In the genomic region with DNA sequence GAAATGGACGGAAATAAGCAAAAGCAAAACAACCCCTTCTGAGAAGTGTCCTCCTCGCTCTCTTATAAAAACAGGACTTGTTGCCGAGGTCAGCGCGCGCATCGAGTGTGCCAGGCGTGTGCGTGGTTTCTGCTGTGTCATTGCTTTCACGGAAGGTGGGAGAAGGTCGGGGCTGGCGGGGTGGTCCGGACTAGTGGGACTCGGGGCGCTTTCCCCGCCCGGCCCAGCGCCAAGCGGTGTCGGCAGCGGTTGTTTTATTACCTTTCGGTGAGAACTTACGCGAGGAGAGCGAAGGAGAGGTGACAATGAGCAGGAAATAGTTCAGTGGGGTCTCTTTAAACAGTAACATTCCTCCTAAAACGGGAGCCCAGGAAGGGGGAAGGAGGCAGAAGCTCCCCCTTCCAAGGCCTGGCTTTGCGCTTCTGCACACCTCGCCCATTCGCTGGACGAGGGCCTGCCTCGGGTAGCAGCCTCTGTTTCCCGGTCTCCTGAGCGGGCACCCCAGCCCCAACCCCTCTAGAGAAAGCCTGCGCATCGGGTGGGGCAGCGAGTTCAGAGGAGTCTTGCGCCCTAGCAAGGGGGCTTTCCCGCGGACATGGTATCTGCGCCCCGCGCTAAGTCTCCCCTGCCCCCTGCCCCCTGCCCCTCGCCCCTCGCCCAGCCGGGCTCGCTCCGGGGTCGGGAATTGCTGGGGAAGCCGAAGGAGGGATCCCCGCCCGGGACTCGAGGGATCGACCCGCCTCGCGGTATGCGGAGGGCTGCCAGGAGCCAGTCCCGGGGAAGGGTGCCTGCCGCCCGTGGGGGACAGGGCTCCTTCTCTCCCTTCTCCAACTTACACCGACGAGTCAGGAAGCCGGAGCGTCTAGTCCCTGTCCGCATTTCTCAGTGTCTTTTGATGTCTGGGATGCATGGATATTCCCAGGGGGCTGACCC, we compare ENCODE assay signal across 1 cellular context.
TF ChIP-seq lines count a peak whose summit lies in the region.

No MANE protein-coding gene starts in this region.

TF ChIP-seq in H1, 55 proteins besides CTCF, POLR2A, EP300 and RAD21:
- TF ChIP-seq SIN3A (conservative IDR thresholded peaks at IDR 0.05 in 1 of 2, IDR thresholded peaks at IDR 0.05 in 1 of 2; ENCODE audit: low read depth in 1 of 2, low read length in 2 of 2) (no peak), RXRA (IDR thresholded peaks at IDR 0.05; ENCODE audit: insufficient read depth, low read depth, low read length) (no peak), BRCA1 (IDR thresholded peaks at IDR 0.05; ENCODE audit: low read depth, low read length) (no peak), POLR2AphosphoS5 (IDR thresholded peaks at IDR 0.05; ENCODE audit: low read depth, low read length) (no peak), SP2 (IDR thresholded peaks at IDR 0.05; ENCODE audit: low read length) (no peak), SUZ12 (IDR thresholded peaks at IDR 0.05; ENCODE audit: low read length) (peak; percentile 89), KDM5A (IDR thresholded peaks at IDR 0.05; ENCODE audit: low read length) (no peak), KDM4A (IDR thresholded peaks at IDR 0.05; ENCODE audit: low read depth, low read length, severe bottlenecking) (peak; percentile 24), SP4 (IDR thresholded peaks at IDR 0.05; ENCODE audit: low read length) (no peak), EZH2 (IDR thresholded peaks at IDR 0.05; ENCODE audit: low read depth, low read length, severe bottlenecking) (peak; percentile 89), RNF2 (IDR thresholded peaks at IDR 0.05; ENCODE audit: borderline replicate concordance, low read depth, low read length, missing control alignments, poor library complexity, severe bottlenecking) (peak; percentile 80)
- TF ChIP-seq, protein P1, sequence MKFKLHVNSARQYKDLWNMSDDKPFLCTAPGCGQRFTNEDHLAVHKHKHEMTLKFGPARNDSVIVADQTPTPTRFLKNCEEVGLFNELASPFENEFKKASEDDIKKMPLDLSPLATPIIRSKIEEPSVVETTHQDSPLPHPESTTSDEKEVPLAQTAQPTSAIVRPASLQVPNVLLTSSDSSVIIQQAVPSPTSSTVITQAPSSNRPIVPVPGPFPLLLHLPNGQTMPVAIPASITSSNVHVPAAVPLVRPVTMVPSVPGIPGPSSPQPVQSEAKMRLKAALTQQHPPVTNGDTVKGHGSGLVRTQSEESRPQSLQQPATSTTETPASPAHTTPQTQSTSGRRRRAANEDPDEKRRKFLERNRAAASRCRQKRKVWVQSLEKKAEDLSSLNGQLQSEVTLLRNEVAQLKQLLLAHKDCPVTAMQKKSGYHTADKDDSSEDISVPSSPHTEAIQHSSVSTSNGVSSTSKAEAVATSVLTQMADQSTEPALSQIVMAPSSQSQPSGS (IDR thresholded peaks at IDR 0.05; ENCODE audit: low read length), result no peak
